Comparison of ENCODE assay signal across 35 cellular contexts in genomic region chr2:82043867-82044266, GRCh38.
"Had no signal": no experiment of that assay in that cellular context is flagged by ENCODE, and none has a peak within 500 bp of the region (broad histone marks: within the 10 kb centered on the region; RNA-seq: fewer than 3 reads in every experiment).

No MANE protein-coding gene starts in this region.

- H3K4me3 ChIP-seq: MG63 had no signal

- H3K36me3 ChIP-seq: MG63 had no signal

- H3K27me3 ChIP-seq: MG63 had no signal

- H3K9me3 ChIP-seq: MG63 had no signal

- DNase-seq: Karpas-422, Kasumi-1, MG63, MM.1S, MV-4-11, NCI-H1048, NCI-H1092, NCI-H1092 treated with DMSO at 0.1 percent for 48 hours, NCI-H1105, NCI-H1105 treated with DMSO at 0.1 percent for 48 hours, NCI-H1417, NCI-H1417 treated with DMSO at 0.1 percent for 48 hours, NCI-H1436, NCI-H1436 treated with DMSO at 0.1 percent for 48 hours, NCI-H146, NCI-H1694, NCI-H1694 treated with DMSO at 0.1 percent for 48 hours, NCI-H187, NCI-H187 treated with DMSO at 0.1 percent for 48 hours, NCI-H1930, NCI-H2029, NCI-H2029 treated with DMSO at 0.1 percent for 48 hours, NCI-H2081, NCI-H2081 treated with DMSO at 0.1 percent for 48 hours, NCI-H2107, NCI-H2171, NCI-H2171 treated with DMSO at 0.1 percent for 48 hours, NCI-H2227 treated with DMSO at 0.1 percent for 48 hours, NCI-H226, NCI-H345, NCI-H446, NCI-H446 treated with DMSO at 0.1 percent for 48 hours, NCI-H510A, NCI-H510A treated with DMSO at 0.1 percent for 48 hours had no signal

- H3K27ac ChIP-seq: KMS-11 had no signal
